ENCODE assay signal across 17 cellular contexts in genomic region chr4:141912831-141913230, GRCh38.
DNase-seq lines count a peak whose midpoint lies in the region; ATAC-seq and TF ChIP-seq lines count a peak whose summit lies in the region.
"Had no signal": no experiment of that assay in that cellular context is flagged by ENCODE, and none has a peak within 500 bp of the region (broad histone marks: within the 10 kb centered on the region; RNA-seq: fewer than 3 reads in every experiment).

No MANE protein-coding gene starts in this region.

- no peak for TF ChIP-seq EP300 in sigmoid colon (IDR thresholded peaks at IDR 0.05)

- H3K4me1 Mint-ChIP-seq in osteocyte (ENCODE audit: unreplicated experiment): peaks cover 2% of the 10 kb centered on the region
- H3K4me1 Mint-ChIP-seq: activated B cell treated with CpG ODN at 0.5 μM for 24 hours; activated naive CD4-positive, alpha-beta T cell treated with anti-CD3 and anti-CD28 coated beads, Interleukin-2, amount 50 U/mL, for 24 hours; immature natural killer cell had no signal

- intact Hi-C loops in sigmoid colon (cut with DNase I): no loop called here

- no peaks in the 10 kb centered on the region for H3K36me3 ChIP-seq in KOPT-K1 (ENCODE audit: insufficient read depth, low read length)
- H3K36me3 ChIP-seq in sigmoid colon: no peaks in the 10 kb centered on the region
- H3K36me3 ChIP-seq: brain microvascular endothelial cell had no signal

- DNase-seq in CMK (ENCODE audit: low read depth) (peak; percentile 96), RPMI8226 (peak; percentile 22), fibroblast of mammary gland (ENCODE audit: low read depth) (peak; percentile 4), sigmoid colon (no peak), osteocyte (ENCODE audit: extremely low spot score, unreplicated experiment) (no peak)
- no peak for DNase-seq in activated CD4-positive, alpha-beta T cell treated with anti-CD3 and anti-CD28 coated beads, Interleukin-2, amount 50 U/mL, for 4 hours
- DNase-seq: activated B cell treated with CpG ODN at 0.5 μM for 24 hours; brain microvascular endothelial cell; Calu3; effector memory CD8-positive, alpha-beta T cell; immature natural killer cell; MM.1S; stimulated activated CD8-positive, alpha-beta memory T cell treated with anti-CD3 and anti-CD28 coated beads, Interleukin-4, amount 100 ng/mL, for 48 hours had no signal

- ATAC-seq in HG03095 (IDR thresholded peaks at IDR 0.05; ENCODE audit: unreplicated experiment): no peak
- ATAC-seq: effector memory CD8-positive, alpha-beta T cell; right cardiac atrium had no signal

- H3K4me1 ChIP-seq in sigmoid colon: no peaks in the 10 kb centered on the region

- WGBS in sigmoid colon, 2 donors: 12 to 20% methylated on average over 4 of the region's 4 CpGs

- H3K9me3 ChIP-seq in KOPT-K1 (ENCODE audit: insufficient read depth, low read length, poor library complexity, severe bottlenecking): peaks cover 10% of the 10 kb centered on the region
- H3K9me3 ChIP-seq in sigmoid colon: no peaks in the 10 kb centered on the region

- H3K27ac ChIP-seq in KOPT-K1 (ENCODE audit: low read depth, low read length, poor library complexity, severe bottlenecking): peak overlapping the region; percentile 87
- no peak overlapping the region for H3K27ac ChIP-seq in sigmoid colon
- H3K27ac ChIP-seq: brain microvascular endothelial cell had no signal

- no peaks in the 10 kb centered on the region for H3K36me3 Mint-ChIP-seq in osteocyte (ENCODE audit: unreplicated experiment)
- H3K36me3 Mint-ChIP-seq: activated naive CD4-positive, alpha-beta T cell treated with anti-CD3 and anti-CD28 coated beads, Interleukin-2, amount 50 U/mL, for 24 hours; immature natural killer cell had no signal

- no peak overlapping the region for H3K27ac Mint-ChIP-seq in osteocyte (ENCODE audit: unreplicated experiment)
- H3K27ac Mint-ChIP-seq: activated B cell treated with CpG ODN at 0.5 μM for 24 hours; activated naive CD4-positive, alpha-beta T cell treated with anti-CD3 and anti-CD28 coated beads, Interleukin-2, amount 50 U/mL, for 24 hours; effector memory CD8-positive, alpha-beta T cell; immature natural killer cell had no signal

- no peaks in the 10 kb centered on the region for H3K27me3 ChIP-seq in sigmoid colon
- H3K27me3 ChIP-seq: brain microvascular endothelial cell had no signal

- H3K4me3 Mint-ChIP-seq in osteocyte (ENCODE audit: unreplicated experiment): no peak overlapping the region
- H3K4me3 Mint-ChIP-seq: activated B cell treated with CpG ODN at 0.5 μM for 24 hours; activated naive CD4-positive, alpha-beta T cell treated with anti-CD3 and anti-CD28 coated beads, Interleukin-2, amount 50 U/mL, for 24 hours; effector memory CD8-positive, alpha-beta T cell; immature natural killer cell had no signal

- no peak for TF ChIP-seq POLR2A in sigmoid colon (IDR thresholded peaks at IDR 0.05)

- H3K4me3 ChIP-seq in fibroblast of mammary gland (ENCODE audit: control insufficient read depth, low read depth, low read length) (no peak overlapping the region), sigmoid colon (no peak overlapping the region)

- H3K27me3 Mint-ChIP-seq in osteocyte (ENCODE audit: unreplicated experiment): no peaks in the 10 kb centered on the region
- H3K27me3 Mint-ChIP-seq: activated B cell treated with CpG ODN at 0.5 μM for 24 hours; activated naive CD4-positive, alpha-beta T cell treated with anti-CD3 and anti-CD28 coated beads, Interleukin-2, amount 50 U/mL, for 24 hours had no signal

- no peaks in the 10 kb centered on the region for H3K9me3 Mint-ChIP-seq in osteocyte (ENCODE audit: unreplicated experiment)
- H3K9me3 Mint-ChIP-seq: activated B cell treated with CpG ODN at 0.5 μM for 24 hours; activated naive CD4-positive, alpha-beta T cell treated with anti-CD3 and anti-CD28 coated beads, Interleukin-2, amount 50 U/mL, for 24 hours; effector memory CD8-positive, alpha-beta T cell had no signal

- TF ChIP-seq CTCF in fibroblast of mammary gland (conservative IDR thresholded peaks at IDR 0.05; ENCODE audit: control insufficient read depth, insufficient read depth, low read depth, low read length) (no peak), sigmoid colon (IDR thresholded peaks at IDR 0.05) (no peak), osteocyte (IDR thresholded peaks at IDR 0.05) (no peak)

Comparison
In these comparisons a context has a peak if more than half of its experiments do, and no peak if none do; other contexts are left out.
1. DNase-seq: peak in CMK (single experiment), RPMI8226 (single experiment) and fibroblast of mammary gland (single experiment); none in sigmoid colon (single experiment), osteocyte (single experiment) and activated CD4-positive, alpha-beta T cell treated with anti-CD3 and anti-CD28 coated beads, Interleukin-2, amount 50 U/mL, for 4 hours (0 of 2).